ENCODE assay signal across 10 cellular contexts in the genomic region with DNA sequence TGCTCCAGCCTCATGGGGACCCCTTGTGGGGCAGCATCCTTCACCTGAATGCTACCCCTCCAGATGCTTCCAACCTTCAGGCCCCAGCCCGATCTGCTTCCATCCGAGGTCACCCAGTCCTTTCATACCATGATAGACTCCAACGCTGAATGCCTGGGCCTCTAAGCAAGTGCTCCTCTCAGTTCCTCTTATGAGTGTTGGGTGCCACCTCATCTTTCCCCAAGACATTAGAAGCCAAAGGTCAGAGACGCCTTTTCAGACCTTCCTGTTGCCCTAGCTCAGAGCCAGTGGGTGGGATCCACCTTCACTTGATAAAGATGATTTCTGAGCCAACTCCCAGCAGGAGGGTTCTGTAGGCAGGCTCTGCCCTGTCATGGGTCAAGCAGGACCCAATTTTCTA.
DNase-seq lines count a peak whose midpoint lies in the region; ATAC-seq lines count a peak whose summit lies in the region.
"Had no signal": no experiment of that assay in that cellular context is flagged by ENCODE, and none has a peak within 500 bp of the region (broad histone marks: within the 10 kb centered on the region; RNA-seq: fewer than 3 reads in every experiment).

No MANE protein-coding gene starts in this region.

- peak overlapping the region; percentile 79 for H3K27ac Mint-ChIP-seq in stimulated activated memory B cell treated with anti-CD40 and anti-IgM and Interleukin-4, amounts not matched to agents 10 μg/mL and 1 μg/mL and 100 μg/mL, for 72 hours
- H3K27ac Mint-ChIP-seq: activated CD8-positive, alpha-beta T cell treated with anti-CD3 and anti-CD28 coated beads, Interleukin-2, amount 10 ng/mL, durations not matched to agents 7 days and 5 days had no signal

- no peaks in the 10 kb centered on the region for H3K27me3 Mint-ChIP-seq in stimulated activated memory B cell treated with anti-CD40 and anti-IgM and Interleukin-4, amounts not matched to agents 10 μg/mL and 1 μg/mL and 100 μg/mL, for 72 hours

- H3K4me3 Mint-ChIP-seq in stimulated activated memory B cell treated with anti-CD40 and anti-IgM and Interleukin-4, amounts not matched to agents 10 μg/mL and 1 μg/mL and 100 μg/mL, for 72 hours, result no peak overlapping the region
- H3K4me3 Mint-ChIP-seq: activated CD8-positive, alpha-beta T cell treated with anti-CD3 and anti-CD28 coated beads, Interleukin-2, amount 10 ng/mL, durations not matched to agents 7 days and 5 days had no signal

- intact Hi-C loops in left colon (cut with DNase I, micrococcal nuclease), result no loop called here

- H3K36me3 Mint-ChIP-seq in stimulated activated memory B cell treated with anti-CD40 and anti-IgM and Interleukin-4, amounts not matched to agents 10 μg/mL and 1 μg/mL and 100 μg/mL, for 72 hours, result no peaks in the 10 kb centered on the region

- peak; percentile 93 for ATAC-seq in GM21717 (IDR thresholded peaks at IDR 0.05; ENCODE audit: unreplicated experiment)
- peak; percentile 93 for ATAC-seq in HG03139 (IDR thresholded peaks at IDR 0.05; ENCODE audit: unreplicated experiment)
- peak; percentile 97 for ATAC-seq in stimulated activated memory B cell treated with anti-CD40 and anti-IgM and Interleukin-4, amounts not matched to agents 10 μg/mL and 1 μg/mL and 100 μg/mL, for 72 hours
- ATAC-seq in left colon, result no peak
- ATAC-seq: activated CD8-positive, alpha-beta T cell treated with anti-CD3 and anti-CD28 coated beads, Interleukin-2, amount 10 ng/mL, durations not matched to agents 7 days and 5 days had no signal

- H3K4me1 Mint-ChIP-seq in stimulated activated memory B cell treated with anti-CD40 and anti-IgM and Interleukin-4, amounts not matched to agents 10 μg/mL and 1 μg/mL and 100 μg/mL, for 72 hours, result peaks cover 26% of the 10 kb centered on the region

- DNase-seq in NCI-H2227 (lab: John Stamatoyannopoulos, UW; ENCODE audit: unreplicated experiment), result peak; percentile 16
- no peak for DNase-seq in NCI-H2227 treated with DMSO at 0.1 percent for 48 hours (lab: John Stamatoyannopoulos, UW)
- no peak for DNase-seq in UCSD-AML1 (lab: John Stamatoyannopoulos, UW; ENCODE audit: unreplicated experiment)
- DNase-seq in NCI-H187 treated with DMSO at 0.1 percent for 48 hours (lab: John Stamatoyannopoulos, UW), result no peak
- no peak for DNase-seq in left colon
- DNase-seq: activated CD8-positive, alpha-beta T cell treated with anti-CD3 and anti-CD28 coated beads, Interleukin-2, amount 10 ng/mL, durations not matched to agents 7 days and 5 days; NCI-H526 treated with DMSO at 0.1 percent for 48 hours had no signal

- H3K9me3 Mint-ChIP-seq in stimulated activated memory B cell treated with anti-CD40 and anti-IgM and Interleukin-4, amounts not matched to agents 10 μg/mL and 1 μg/mL and 100 μg/mL, for 72 hours, result no peaks in the 10 kb centered on the region
